11 cellular contexts compared by ENCODE assay signal in genomic region chr2:166786707-166787106, GRCh38.
"Had no signal": no experiment of that assay in that cellular context is flagged by ENCODE, and none has a peak within 500 bp of the region (broad histone marks: within the 10 kb centered on the region; RNA-seq: fewer than 3 reads in every experiment).

No MANE protein-coding gene starts in this region.

- ATAC-seq: GM23338, HCT116 had no signal

- FAIRE-seq: H1, H54 had no signal

- H3K4me1 ChIP-seq: HAP-1 had no signal

- H3K4me3 ChIP-seq: GM23248, GM23338, HAP-1 had no signal

- H2AFZ ChIP-seq: GM23248, GM23338 had no signal

- H3K9me3 ChIP-seq: HAP-1 had no signal

- H3K27ac ChIP-seq: GM23248 had no signal

- H3K9ac ChIP-seq: GM23248 had no signal

- H3K36me3 ChIP-seq: HAP-1 had no signal

- H3K4me2 ChIP-seq: GM23338 had no signal

- DNase-seq: GM23248, GOT3, H7, H9, HCEC 1CT, HFFc6 had no signal
